In genomic region chr15:100566850-100567249, GRCh38 we compare ENCODE assay signal across 12 cellular contexts. TPM values are rescaled to one million over a fixed set of nuclear protein-coding genes. Genes with fewer than 3 reads are reported as not detected.
"Had no signal": no experiment of that assay in that cellular context is flagged by ENCODE, and none has a peak within 500 bp of the region (broad histone marks: within the 10 kb centered on the region; RNA-seq: fewer than 3 reads in every experiment).

No MANE protein-coding gene starts in this region.

- H3K4me1 ChIP-seq: HAP-1 had no signal

- DNase-seq: GM23248, GOT3, H7, HFFc6, IMR-90, KBM-7 had no signal

- ATAC-seq: HCT116 had no signal

- H3K27ac ChIP-seq: GM23248, KMS-11 had no signal

- H3K4me3 Mint-ChIP-seq: HFFc6 had no signal

- H3K9me3 ChIP-seq: HAP-1 had no signal

- FAIRE-seq: HTR-8/SVneo had no signal

- H3K9me3 Mint-ChIP-seq: HFFc6 had no signal

- H3K4me3 ChIP-seq: GM23248, HAP-1 had no signal

- H3K9ac ChIP-seq: GM23248, KMS-11 had no signal

- H3K27ac Mint-ChIP-seq: HFFc6 had no signal

RNA-seq across cellular contexts. Expression of gene CERS3, which starts 38.1 kb away (rescaled TPM):
- total RNA-seq: GM23248, H4, HFFc6, HT-29, IMR-90 had no signal
- polyA plus RNA-seq: GM23248, IMR-90 had no signal
